13 cellular contexts compared by ENCODE assay signal in the genomic region with DNA sequence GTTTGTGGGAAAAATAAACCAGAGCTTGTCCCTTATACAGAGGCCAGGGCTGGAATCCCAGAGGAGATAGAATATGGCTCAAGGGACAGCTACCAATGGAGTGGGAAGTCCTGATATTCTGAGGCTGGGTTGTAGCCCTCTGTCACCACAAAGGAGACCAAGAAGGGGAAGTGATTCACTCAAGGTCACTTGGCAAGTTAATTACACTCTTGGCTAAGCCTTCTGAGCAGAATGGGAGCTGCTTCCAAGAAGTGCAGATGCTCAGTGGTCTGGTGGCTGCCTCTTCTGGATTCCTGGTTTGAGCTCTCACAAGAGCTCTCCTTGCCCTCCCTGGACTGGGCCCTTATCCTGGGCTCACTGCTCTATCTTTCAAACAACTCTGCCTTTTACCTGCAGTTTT.
DNase-seq lines count a peak whose midpoint lies in the region; TF ChIP-seq lines count a peak whose summit lies in the region.
"Had no signal": no experiment of that assay in that cellular context is flagged by ENCODE, and none has a peak within 500 bp of the region (broad histone marks: within the 10 kb centered on the region; RNA-seq: fewer than 3 reads in every experiment).

No MANE protein-coding gene starts in this region.

- no peaks in the 10 kb centered on the region for H3K36me3 ChIP-seq in ovary
- H3K36me3 ChIP-seq: BLaER1, prostate gland, thyroid gland had no signal

- no peak for TF ChIP-seq POLR2A in ovary (IDR thresholded peaks at IDR 0.05)

- H3K27ac ChIP-seq in cingulate gyrus (ENCODE audit: low read depth, low read length) (peak overlapping the region; percentile 19), ovary (no peak overlapping the region)
- H3K27ac ChIP-seq: BLaER1, prostate gland, thyroid gland had no signal

- no peak for TF ChIP-seq CTCF in ovary (IDR thresholded peaks at IDR 0.05)

- DNase-seq in ELR (ENCODE audit: low read depth): peak; percentile 55
- DNase-seq in NOMO-1 (lab: John Stamatoyannopoulos, UW; ENCODE audit: unreplicated experiment in 2 of 2): peak; percentile 7 to 32
- peak; percentile 99 for DNase-seq in myocyte (ENCODE audit: low read depth)
- DNase-seq in NCI-H2196 (lab: John Stamatoyannopoulos, UW; ENCODE audit: unreplicated experiment): no peak
- no peak for DNase-seq in ovary
- no peak for DNase-seq in cortex of kidney (lab: John Stamatoyannopoulos, UW)
- DNase-seq in OCI-M2 (lab: John Stamatoyannopoulos, UW; ENCODE audit: unreplicated experiment): no peak
- DNase-seq: activated CD4-positive, alpha-beta T cell treated with anti-CD3 and anti-CD28 coated beads for 4 hours; H7; thyroid gland had no signal

- no peaks in the 10 kb centered on the region for H3K27me3 ChIP-seq in ovary
- H3K27me3 ChIP-seq: BLaER1, thyroid gland had no signal

- TF ChIP-seq EP300 in ovary (IDR thresholded peaks at IDR 0.05): no peak

- no peak overlapping the region for H3K4me3 ChIP-seq in ovary
- H3K4me3 ChIP-seq: BLaER1, prostate gland, thyroid gland had no signal

- no peaks in the 10 kb centered on the region for H3K4me1 ChIP-seq in ovary (ENCODE audit: insufficient read depth)
- H3K4me1 ChIP-seq: BLaER1, prostate gland, thyroid gland had no signal

- intact Hi-C loops in ovary (cut with DNase I): no loop called here

- H3K9me3 ChIP-seq in ovary: no peaks in the 10 kb centered on the region
- H3K9me3 ChIP-seq: BLaER1, prostate gland, thyroid gland had no signal

Comparison
In these comparisons a context has a peak if more than half of its experiments do, and no peak if none do; other contexts are left out.
1. DNase-seq: peak in ELR (single experiment), NOMO-1 (2 of 2) and myocyte (single experiment); none in NCI-H2196 (single experiment), ovary (0 of 5), cortex of kidney (single experiment) and OCI-M2 (single experiment).